26 cellular contexts compared by ENCODE assay signal in the genomic region with DNA sequence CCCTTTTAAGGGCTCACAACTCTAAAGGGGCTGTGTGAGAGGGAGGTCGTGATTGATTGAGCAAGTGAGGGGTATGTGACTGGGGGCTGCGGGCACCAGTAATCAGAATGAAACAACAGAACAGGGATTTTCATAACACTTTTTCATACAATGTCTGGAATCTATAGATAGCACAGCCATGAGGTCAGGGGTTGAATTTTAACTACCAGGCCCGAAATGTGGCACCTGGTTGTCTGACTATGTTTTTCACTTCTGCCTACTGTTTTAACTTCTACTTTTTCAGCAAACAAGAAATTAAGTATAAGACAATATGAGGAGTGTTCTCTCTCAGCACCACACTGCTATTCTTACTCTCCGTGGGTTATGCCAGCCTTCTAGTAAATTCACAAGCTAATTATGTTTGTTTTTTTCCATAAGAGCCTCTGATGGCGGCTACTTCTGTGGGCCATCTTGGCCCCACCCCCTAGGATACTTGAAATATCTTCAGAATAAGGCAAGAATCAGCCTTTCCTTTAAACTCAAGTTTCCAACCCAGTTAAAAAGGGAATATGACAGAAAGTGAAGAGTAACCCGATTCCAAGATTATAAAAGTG.
DNase-seq lines count a peak whose midpoint lies in the region; ATAC-seq, FAIRE-seq and TF ChIP-seq lines count a peak whose summit lies in the region.
"Had no signal": no experiment of that assay in that cellular context is flagged by ENCODE, and none has a peak within 500 bp of the region (broad histone marks: within the 10 kb centered on the region; RNA-seq: fewer than 3 reads in every experiment).

No MANE protein-coding gene starts in this region.

- peaks cover 30% of the 10 kb centered on the region for H3K9me3 Mint-ChIP-seq in WTC11

- peaks cover 20% of the 10 kb centered on the region for H3K4me1 Mint-ChIP-seq in WTC11
- H3K4me1 Mint-ChIP-seq: activated CD4-positive, alpha-beta T cell treated with anti-CD3 and anti-CD28 coated beads, Interleukin-2, amount 10 ng/mL, durations not matched to agents 7 days and 5 days; IgD-negative memory B cell had no signal

- H3K27me3 Mint-ChIP-seq in WTC11 (ENCODE audit: low read depth) = no peaks in the 10 kb centered on the region
- H3K27me3 Mint-ChIP-seq: activated CD4-positive, alpha-beta T cell treated with anti-CD3 and anti-CD28 coated beads, Interleukin-2, amount 10 ng/mL, durations not matched to agents 7 days and 5 days; IgD-negative memory B cell; type B pancreatic cell had no signal

- CTCF ChIA-PET in WTC11 (lab: Charles Lee) = no interaction called here

- no peaks in the 10 kb centered on the region for H3K4me1 ChIP-seq in kidney (ENCODE audit: control insufficient read depth in 1 of 2, insufficient read depth in 1 of 2, low read depth in 1 of 2, low read length in 2 of 2)
- H3K4me1 ChIP-seq: A549, adrenal gland, BE2C had no signal

- no peaks in the 10 kb centered on the region for H3K36me3 ChIP-seq in kidney (ENCODE audit: control insufficient read depth in 1 of 2, insufficient read depth in 2 of 2, low read length in 2 of 2)
- H3K36me3 ChIP-seq: adrenal gland, BE2C, brain microvascular endothelial cell had no signal

- ATAC-seq in GM18861 (IDR thresholded peaks at IDR 0.05; ENCODE audit: unreplicated experiment) (peak; percentile 72), GM19468 (IDR thresholded peaks at IDR 0.05; ENCODE audit: extremely low read depth, unreplicated experiment) (peak; percentile 30), HG02943 (IDR thresholded peaks at IDR 0.05; ENCODE audit: low read depth, unreplicated experiment) (peak; percentile 87), WTC11 (no peak), GM21723 (IDR thresholded peaks at IDR 0.05; ENCODE audit: unreplicated experiment) (no peak), GM18520 (IDR thresholded peaks at IDR 0.05; ENCODE audit: unreplicated experiment) (no peak)
- ATAC-seq: A549, SK-N-SH treated with all-trans-retinoic acid at 6 μM for 48 hours had no signal

- H3K4me3 ChIP-seq in kidney (ENCODE audit: low read length in 2 of 2) = no peak overlapping the region
- H3K4me3 ChIP-seq: A549, adrenal gland had no signal

- DNase-seq in WTC11 (ENCODE audit: low spot score) = no peak
- no peak for DNase-seq in kidney
- DNase-seq in DMS 273 treated with DMSO at 0.1 percent for 48 hours (lab: John Stamatoyannopoulos, UW) = no peak
- DNase-seq: activated CD4-positive, alpha-beta T cell treated with anti-CD3 and anti-CD28 coated beads, Interleukin-2, amount 10 ng/mL, durations not matched to agents 7 days and 5 days; activated naive CD4-positive, alpha-beta T cell; activated T-cell treated with anti-CD3 and anti-CD28 coated beads, Interleukin-2, amount 50 U/mL, for 48 hours; adrenal gland; brain microvascular endothelial cell; DMS53; GDM1; NCI-H1092 treated with DMSO at 0.1 percent for 48 hours; NCI-H2029 treated with DMSO at 0.1 percent for 48 hours; NCI-H226; T-helper 2 cell had no signal

- H3K9ac ChIP-seq in kidney (ENCODE audit: low read length in 2 of 2) = no peak overlapping the region

- peaks cover 9% of the 10 kb centered on the region for H3K36me3 Mint-ChIP-seq in WTC11
- H3K36me3 Mint-ChIP-seq: IgD-negative memory B cell, type B pancreatic cell had no signal

- no peak for FAIRE-seq in kidney (lab: Jason Lieb, UNC)
- FAIRE-seq: A549 had no signal

- POLR2A ChIA-PET in WTC11 (lab: Charles Lee) = no interaction called here

- H3K27ac ChIP-seq in kidney (ENCODE audit: low read depth in 2 of 2, low read length in 2 of 2) = no peak overlapping the region
- H3K27ac ChIP-seq: A549, adrenal gland, brain microvascular endothelial cell, epithelial cell of prostate, VCaP had no signal

- H3K27ac Mint-ChIP-seq in WTC11 = peak overlapping the region; percentile 88; the same call in 1 of the 2 replicates
- H3K27ac Mint-ChIP-seq: activated CD4-positive, alpha-beta T cell treated with anti-CD3 and anti-CD28 coated beads, Interleukin-2, amount 10 ng/mL, durations not matched to agents 7 days and 5 days; IgD-negative memory B cell; type B pancreatic cell had no signal

- no peak overlapping the region for H3K4me3 Mint-ChIP-seq in WTC11
- H3K4me3 Mint-ChIP-seq: activated CD4-positive, alpha-beta T cell treated with anti-CD3 and anti-CD28 coated beads, Interleukin-2, amount 10 ng/mL, durations not matched to agents 7 days and 5 days; IgD-negative memory B cell; type B pancreatic cell had no signal

- intact Hi-C loops in kidney (cut with DNase I) = no loop called here

- peaks cover 0 to 6% of the 10 kb centered on the region in 2 donors for H3K9me3 ChIP-seq in kidney (ENCODE audit: control insufficient read depth in 1 of 2, low read length in 2 of 2)
- H3K9me3 ChIP-seq: A549, adrenal gland, BE2C had no signal

- TF ChIP-seq CTCF in WTC11 (IDR thresholded peaks at IDR 0.05) (no peak), kidney (IDR thresholded peaks at IDR 0.05; ENCODE audit: borderline replicate concordance, extremely low read depth, insufficient read depth) (no peak)

TF ChIP-seq in WTC11, 78 proteins besides CTCF, POLR2A, EP300 and RAD21:
- no peak for TF ChIP-seq NR3C1 (CRISPR knock-in tag; conservative IDR thresholded peaks at IDR 0.05; ENCODE audit: low read depth)
- TF ChIP-seq, protein P1, sequence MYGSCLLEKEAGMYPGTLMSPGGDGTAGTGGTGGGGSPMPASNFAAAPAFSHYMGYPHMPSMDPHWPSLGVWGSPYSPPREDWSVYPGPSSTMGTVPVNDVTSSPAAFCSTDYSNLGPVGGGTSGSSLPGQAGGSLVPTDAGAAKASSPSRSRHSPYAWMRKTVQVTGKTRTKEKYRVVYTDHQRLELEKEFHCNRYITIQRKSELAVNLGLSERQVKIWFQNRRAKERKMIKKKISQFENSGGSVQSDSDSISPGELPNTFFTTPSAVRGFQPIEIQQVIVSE (CRISPR knock-in tag; IDR thresholded peaks at IDR 0.05; ENCODE audit: borderline replicate concordance) = no peak

Comparison
In these comparisons a context has a peak if more than half of its experiments do, and no peak if none do; other contexts are left out.
1. ATAC-seq: peak in GM18861 (single experiment), GM19468 (single experiment) and HG02943 (single experiment); none in WTC11 (single experiment), GM21723 (single experiment) and GM18520 (single experiment).